Comparison of ENCODE assay signal across 18 cellular contexts in genomic region chr15:63003836-63004610, GRCh38. TPM values are rescaled to one million over a fixed set of nuclear protein-coding genes. Genes with fewer than 3 reads are reported as not detected.
DNase-seq lines count a peak whose midpoint lies in the region; ATAC-seq and TF ChIP-seq lines count a peak whose summit lies in the region.
"Had no signal": no experiment of that assay in that cellular context is flagged by ENCODE, and none has a peak within 500 bp of the region (broad histone marks: within the 10 kb centered on the region; RNA-seq: fewer than 3 reads in every experiment).

No MANE protein-coding gene starts in this region.

- H4K5ac ChIP-seq in H9 (ENCODE audit: insufficient read length, low read depth, low read length) = no peak overlapping the region

- DNase-seq in AG08395 (ENCODE audit: low spot score) (peak; percentile 33), H9 (peak; percentile 46), WTC11 (ENCODE audit: low spot score) (peak; percentile 34), myocyte (ENCODE audit: low read depth) (peak; percentile 74)
- no peak for DNase-seq in activated CD4-positive, alpha-beta T cell treated with anti-CD3 and anti-CD28 coated beads, Interleukin-2, amount 50 U/mL, for 1 hour
- no peak for DNase-seq in activated naive CD4-positive, alpha-beta T cell (lab: John Stamatoyannopoulos, UW)
- DNase-seq in stimulated activated CD4-positive, alpha-beta T cell treated with anti-CD3 and anti-CD28 coated beads, Interleukin-4, amount 100 ng/mL, for 4 hours = no peak
- DNase-seq: activated naive CD8-positive, alpha-beta T cell treated with anti-CD3 and anti-CD28 coated beads for 36 hours; C1 segment of cervical spinal cord; effector CD8-positive, alpha-beta T cell; GDM1; head of caudate nucleus; immature natural killer cell; left ventricle myocardium superior; NCI-H2107; right cardiac atrium had no signal

- H3K9ac ChIP-seq in H9 (ENCODE audit: extremely low read depth, insufficient read length, low read length) = no peak overlapping the region

- H3K4me3 Mint-ChIP-seq in H9 (no peak overlapping the region), WTC11 (no peak overlapping the region)
- H3K4me3 Mint-ChIP-seq: activated naive CD8-positive, alpha-beta T cell treated with anti-CD3 and anti-CD28 coated beads for 36 hours; activated T-helper 1 cell treated with anti-CD3 and anti-CD28 coated beads, Interleukin-12 subunit alpha, Interleukin-12 subunit beta, Interleukin-2, Interleukin-4 antibody, amounts not matched to agents 30 ng/mL and 10 ng/mL and 1 ng/mL, durations not matched to agents 14 hours and 24 hours and 36 hours; immature natural killer cell had no signal

- H2BK5ac ChIP-seq in H9 (ENCODE audit: insufficient read length, low read length) = no peak overlapping the region

- no peaks in the 10 kb centered on the region for H3K79me1 ChIP-seq in H9 (ENCODE audit: insufficient read depth, low read depth, low read length, poor library complexity, severe bottlenecking)

- no peaks in the 10 kb centered on the region for H3K36me3 Mint-ChIP-seq in H9 (ENCODE audit: insufficient read depth in 1 of 3, low read depth in 3 of 3)
- H3K36me3 Mint-ChIP-seq in WTC11 = no peaks in the 10 kb centered on the region
- H3K36me3 Mint-ChIP-seq: activated naive CD8-positive, alpha-beta T cell treated with anti-CD3 and anti-CD28 coated beads for 36 hours; immature natural killer cell had no signal

- H3K56ac ChIP-seq in H9 (ENCODE audit: insufficient read length, low read depth, low read length) = no peak overlapping the region

- H3K4me1 Mint-ChIP-seq in H9 = peaks cover 35 to 47% of the 10 kb centered on the region in 2 experiments
- peaks cover 14% of the 10 kb centered on the region for H3K4me1 Mint-ChIP-seq in WTC11
- H3K4me1 Mint-ChIP-seq: activated naive CD8-positive, alpha-beta T cell treated with anti-CD3 and anti-CD28 coated beads for 36 hours; immature natural killer cell had no signal

- no peaks in the 10 kb centered on the region for H3K27me3 ChIP-seq in H9 (ENCODE audit: insufficient read depth, low read length)

- H3K18ac ChIP-seq in H9 (ENCODE audit: insufficient read length, low read depth, low read length) = no peak overlapping the region

- CTCF ChIA-PET in WTC11 (lab: Charles Lee) = interaction anchor here (0.6 to 1.3 kb wide), 3 partner anchors 44 to 480 kb away, joined by 4 to 11 read pairs (median 6); no protein-coding TSS in a partner anchor

- no peak overlapping the region for H4K8ac ChIP-seq in H9 (replicated peaks; ENCODE audit: insufficient read length, low read depth, low read length)

- H3K23ac ChIP-seq in H9 (ENCODE audit: insufficient read length, low read depth, low read length) = no peak overlapping the region

- WGBS in H9 (ENCODE audit: extremely low coverage, insufficient read length, low lambda C conversion rate) = no CpG with 5 or more reads among the region's 5 CpGs

- peak; percentile 38; the same call in 2 of the 3 replicates for TF ChIP-seq CTCF in H9 (conservative IDR thresholded peaks at IDR 0.05)
- TF ChIP-seq CTCF in WTC11 (IDR thresholded peaks at IDR 0.05) = no peak

- no peaks in the 10 kb centered on the region for H3K9me3 ChIP-seq in H9 (ENCODE audit: control insufficient read depth, low read depth, low read length)

- no peak overlapping the region for H4K91ac ChIP-seq in H9 (ENCODE audit: insufficient read length, low read depth, low read length)

- no peak overlapping the region for H2BK12ac ChIP-seq in H9 (ENCODE audit: insufficient read length, low read depth, low read length)

- no peak overlapping the region for H2BK120ac ChIP-seq in H9 (ENCODE audit: low read depth, low read length, poor library complexity, severe bottlenecking)

- no peak overlapping the region for H3K4me2 ChIP-seq in H9 (ENCODE audit: insufficient read depth, insufficient read length, low read length)

- H2BK15ac ChIP-seq in H9 (ENCODE audit: low read depth, low read length) = no peak overlapping the region

- H3K27me3 Mint-ChIP-seq in H9 (ENCODE audit: low read depth) = no peaks in the 10 kb centered on the region; the same call in 1 of the 2 replicates
- H3K27me3 Mint-ChIP-seq in WTC11 (ENCODE audit: low read depth) = no peaks in the 10 kb centered on the region

- H3K4ac ChIP-seq in H9 (ENCODE audit: low read depth, low read length) = no peak overlapping the region

- H4K20me1 ChIP-seq in H9 (ENCODE audit: control insufficient read depth, insufficient read depth, insufficient read length) = no peaks in the 10 kb centered on the region

- H2BK20ac ChIP-seq in H9 (ENCODE audit: low read depth, low read length, poor library complexity, severe bottlenecking) = no peak overlapping the region

- H3K27ac Mint-ChIP-seq in H9 = peak overlapping the region in 1 of 3 experiments; percentile 62; a peak in 2 of 7 replicates
- no peak overlapping the region for H3K27ac Mint-ChIP-seq in WTC11
- H3K27ac Mint-ChIP-seq: activated naive CD8-positive, alpha-beta T cell treated with anti-CD3 and anti-CD28 coated beads for 36 hours; activated T-helper 1 cell treated with anti-CD3 and anti-CD28 coated beads, Interleukin-12 subunit alpha, Interleukin-12 subunit beta, Interleukin-2, Interleukin-4 antibody, amounts not matched to agents 30 ng/mL and 10 ng/mL and 1 ng/mL, durations not matched to agents 14 hours and 24 hours and 36 hours; immature natural killer cell had no signal

- H3K4me1 ChIP-seq in H9 (ENCODE audit: insufficient read depth, low read length) = peaks cover 3% of the 10 kb centered on the region; the same call in 1 of the 2 replicates

- H3K79me2 ChIP-seq in H9 (ENCODE audit: insufficient read depth, low read length) = no peaks in the 10 kb centered on the region

- H3K9me3 Mint-ChIP-seq in H9 = no peaks in the 10 kb centered on the region
- H3K9me3 Mint-ChIP-seq in WTC11 = no peaks in the 10 kb centered on the region
- H3K9me3 Mint-ChIP-seq: activated naive CD8-positive, alpha-beta T cell treated with anti-CD3 and anti-CD28 coated beads for 36 hours; activated T-helper 1 cell treated with anti-CD3 and anti-CD28 coated beads, Interleukin-12 subunit alpha, Interleukin-12 subunit beta, Interleukin-2, Interleukin-4 antibody, amounts not matched to agents 30 ng/mL and 10 ng/mL and 1 ng/mL, durations not matched to agents 14 hours and 24 hours and 36 hours; immature natural killer cell had no signal

- no peaks in the 10 kb centered on the region for H3K23me2 ChIP-seq in H9 (ENCODE audit: insufficient read length, low read depth, low read length, poor library complexity, severe bottlenecking)

- H3T11ph ChIP-seq in H9 (ENCODE audit: low read length) = no peak overlapping the region

- no peak overlapping the region for H2AFZ ChIP-seq in H9 (ENCODE audit: low read length)

- POLR2A ChIA-PET in WTC11 (lab: Charles Lee) = no interaction called here

- ATAC-seq in WTC11 = peak; percentile 85
- ATAC-seq in GM21423 (IDR thresholded peaks at IDR 0.05; ENCODE audit: unreplicated experiment) = no peak
- ATAC-seq: left ventricle myocardium superior, right cardiac atrium had no signal

- no peak overlapping the region for H3K27ac ChIP-seq in H9 (ENCODE audit: insufficient read length, low read depth, low read length)

- no peak overlapping the region for H2AK5ac ChIP-seq in H9 (ENCODE audit: insufficient read length, low read length)

- no peak overlapping the region for H3K14ac ChIP-seq in H9 (ENCODE audit: insufficient read depth, low read length)

TF ChIP-seq in WTC11, 78 proteins besides CTCF, POLR2A, EP300 and RAD21 (continues in another document):
- TF ChIP-seq ATF6 (CRISPR knock-in tag; IDR thresholded peaks at IDR 0.05) (no peak), JUN (CRISPR knock-in tag; IDR thresholded peaks at IDR 0.05) (no peak), CDX4 (CRISPR knock-in tag; IDR thresholded peaks at IDR 0.05; ENCODE audit: borderline replicate concordance) (no peak)

RNA-seq across cellular contexts. Expression of gene TPM1, which starts 38.5 kb away (rescaled TPM):
- 731 and 748 TPM in 2 replicates for total RNA-seq in H9 (2021)
- 370 to 421 TPM (median 382 TPM) in 3 replicates for total RNA-seq in WTC11 (2021)
- total RNA-seq in myocyte = 4,103 and 4,525 TPM in 2 replicates
- polyA plus RNA-seq in myocyte (2012) = 3,640 TPM

Comparison
In these comparisons a context has a peak if more than half of its experiments do, and no peak if none do; other contexts are left out.
1. DNase-seq: peak in AG08395 (single experiment), H9 (single experiment), WTC11 (single experiment) and myocyte (single experiment); none in activated CD4-positive, alpha-beta T cell treated with anti-CD3 and anti-CD28 coated beads, Interleukin-2, amount 50 U/mL, for 1 hour (single experiment), activated naive CD4-positive, alpha-beta T cell (0 of 4) and stimulated activated CD4-positive, alpha-beta T cell treated with anti-CD3 and anti-CD28 coated beads, Interleukin-4, amount 100 ng/mL, for 4 hours (0 of 2).